ENCODE assay signal across 27 cellular contexts in the genomic region with DNA sequence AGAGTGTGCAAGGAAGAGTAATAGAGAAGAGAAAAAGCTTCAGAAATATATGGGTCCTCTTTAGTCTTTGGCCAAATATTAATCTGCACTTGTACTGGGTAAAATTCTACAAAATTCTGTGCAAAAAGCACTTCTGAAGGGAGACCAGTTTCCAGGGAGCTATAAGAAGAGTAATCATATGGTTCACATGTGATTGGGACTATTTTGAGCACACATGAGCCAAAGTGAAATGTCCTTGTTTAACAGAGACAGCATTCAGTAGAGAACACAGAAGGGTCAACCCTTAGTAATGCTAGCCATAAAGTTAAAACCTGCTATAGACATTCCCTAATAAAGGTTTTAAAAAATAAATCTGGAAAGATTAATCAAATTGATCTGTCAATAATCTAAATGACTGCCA. TPM values are rescaled to one million over a fixed set of nuclear protein-coding genes. Genes with fewer than 3 reads are reported as not detected.
DNase-seq lines count a peak whose midpoint lies in the region; ATAC-seq lines count a peak whose summit lies in the region.
"Had no signal": no experiment of that assay in that cellular context is flagged by ENCODE, and none has a peak within 500 bp of the region (broad histone marks: within the 10 kb centered on the region; RNA-seq: fewer than 3 reads in every experiment).

No MANE protein-coding gene starts in this region.

- in situ Hi-C loops in SK-MEL-5 (cut with HindIII; ENCODE audit: low pct_unique_long_range_greater_than_20kb, low sequenced_read_pairs): no loop called here

- DNase-seq in SK-MEL-5 (ENCODE audit: low read depth, low spot score) (peak; percentile 51), foreskin melanocyte (peak; percentile 81)
- DNase-seq: 8988T; ACHN; AML-193; BE2C; C1 segment of cervical spinal cord; Caco-2; Calu3; CD4-positive, alpha-beta memory T cell; CD4-positive, alpha-beta T cell; CD4-positive, CD25-positive, alpha-beta regulatory T cell; CD8-positive, alpha-beta memory T cell; CD8-positive, alpha-beta T cell; COR-L47; DMS 273 treated with DMSO at 0.1 percent for 48 hours; DMS153; DMS53; DMS79; DMS79 treated with DMSO at 0.1 percent for 48 hours; DND-41; EL had no signal

- ATAC-seq in HG03520 (IDR thresholded peaks at IDR 0.05; ENCODE audit: unreplicated experiment): no peak
- no peak for ATAC-seq in HG02759 (IDR thresholded peaks at IDR 0.05; ENCODE audit: unreplicated experiment)
- ATAC-seq: A549; CD8-positive, alpha-beta T cell had no signal

RNA-seq across cellular contexts. Expression of gene ACVR1C, which starts 49.3 kb away (rescaled TPM):
- total RNA-seq in SK-MEL-5 (2014; rRNA removed; shearing (Covaris generic)): 0.69 and 0.93 TPM in 2 replicates
- 1.0 and 1.4 TPM in 2 replicates for polyA plus RNA-seq in SK-MEL-5 (2015; cell fraction: cytosol; rRNA removed)
- 2.8 and 3.0 TPM in 2 replicates for polyA plus RNA-seq in SK-MEL-5 (2015; cell fraction: nucleus; rRNA removed)
- total RNA-seq: A172 had no signal
- polyA plus RNA-seq: CD14-positive monocyte had no signal
